23 cellular contexts compared by ENCODE assay signal in the genomic region with DNA sequence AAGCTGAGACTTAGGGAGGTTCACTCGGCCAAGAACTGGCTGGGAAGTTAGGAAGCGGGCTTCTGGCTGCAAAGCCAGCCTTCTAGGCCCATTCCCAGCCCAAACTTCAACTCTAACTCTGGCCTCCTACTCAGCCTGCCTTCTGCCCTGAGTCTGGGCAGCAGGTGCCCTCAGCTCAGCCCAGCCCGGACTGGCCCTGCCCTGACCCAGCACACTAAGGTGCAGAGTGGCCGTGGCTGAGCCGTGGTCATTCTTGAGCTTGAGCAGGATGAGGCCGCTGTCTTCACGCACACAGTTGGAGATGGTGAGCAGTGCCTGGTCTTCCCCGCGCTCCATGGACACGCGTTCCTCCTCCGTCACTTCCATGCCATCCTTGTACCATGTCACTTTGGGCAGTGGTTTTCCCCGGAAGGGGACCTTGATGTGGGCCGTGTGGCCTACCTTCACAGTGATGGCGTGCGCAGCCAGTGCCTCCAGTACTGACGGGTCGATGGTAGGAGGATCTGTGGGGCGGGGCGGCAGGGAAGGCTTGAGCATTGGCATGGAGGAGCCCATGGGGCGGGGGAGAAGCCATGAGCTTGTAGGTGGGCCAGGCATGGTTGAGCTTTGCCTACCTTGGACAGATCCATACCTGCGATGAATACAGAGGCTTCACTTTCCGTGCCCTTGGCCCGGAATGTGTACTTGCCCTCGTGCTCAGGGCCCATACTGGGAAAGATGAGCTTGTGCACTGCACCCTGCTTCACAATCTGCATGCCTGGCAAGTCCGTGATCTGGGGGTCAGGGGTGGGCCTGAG. TPM values are rescaled to one million over a fixed set of nuclear protein-coding genes. Genes with fewer than 3 reads are reported as not detected.
DNase-seq lines count a peak whose midpoint lies in the region; ATAC-seq and TF ChIP-seq lines count a peak whose summit lies in the region.
"Had no signal": no experiment of that assay in that cellular context is flagged by ENCODE, and none has a peak within 500 bp of the region (broad histone marks: within the 10 kb centered on the region; RNA-seq: fewer than 3 reads in every experiment).

No MANE protein-coding gene starts in this region.

- no peaks in the 10 kb centered on the region for H4K20me1 ChIP-seq in PC-3 (ENCODE audit: low read length)
- H4K20me1 ChIP-seq: BLaER1 treated with 17β-estradiol and CSF1 and Interleukin-3, amounts not matched to agents 10 nM and 100 nM had no signal

- no peaks in the 10 kb centered on the region for H3K9me3 Mint-ChIP-seq in naive thymus-derived CD4-positive, alpha-beta T cell
- H3K9me3 Mint-ChIP-seq in activated CD4-positive, alpha-beta T cell treated with anti-CD3 and anti-CD28 coated beads, Interleukin-2, amount 10 ng/mL, durations not matched to agents 7 days and 5 days: no peaks in the 10 kb centered on the region
- H3K9me3 Mint-ChIP-seq: CD4-positive, alpha-beta memory T cell had no signal

- no peak overlapping the region for H3K4me3 Mint-ChIP-seq in naive thymus-derived CD4-positive, alpha-beta T cell
- no peak overlapping the region for H3K4me3 Mint-ChIP-seq in activated CD4-positive, alpha-beta T cell treated with anti-CD3 and anti-CD28 coated beads, Interleukin-2, amount 10 ng/mL, durations not matched to agents 7 days and 5 days
- H3K4me3 Mint-ChIP-seq: CD4-positive, alpha-beta memory T cell had no signal

- TF ChIP-seq EP300 in sigmoid colon (IDR thresholded peaks at IDR 0.05): no peak

- no peak overlapping the region for H3K27ac Mint-ChIP-seq in naive thymus-derived CD4-positive, alpha-beta T cell
- H3K27ac Mint-ChIP-seq in activated CD4-positive, alpha-beta T cell treated with anti-CD3 and anti-CD28 coated beads, Interleukin-2, amount 10 ng/mL, durations not matched to agents 7 days and 5 days: no peak overlapping the region
- H3K27ac Mint-ChIP-seq: CD4-positive, alpha-beta memory T cell had no signal

- 91 to 93% methylated on average over 26 of the region's 26 CpGs for WGBS in sigmoid colon, 2 donors

- intact Hi-C loops in naive thymus-derived CD4-positive, alpha-beta T cell (cut with micrococcal nuclease): no loop called here
- intact Hi-C loops in sigmoid colon (cut with DNase I) (no loop called here), PC-3 (cut with micrococcal nuclease) (no loop called here)

- H3K4me2 ChIP-seq in PC-3 (ENCODE audit: low read length): no peak overlapping the region
- H3K4me2 ChIP-seq: A549; BLaER1 treated with 17β-estradiol and CSF1 and Interleukin-3, amounts not matched to agents 10 nM and 100 nM had no signal

- TF ChIP-seq CTCF in HEK293 (tag by site-specific recombination; IDR thresholded peaks at IDR 0.05): no peak
- TF ChIP-seq CTCF in sigmoid colon (IDR thresholded peaks at IDR 0.05): no peak
- TF ChIP-seq CTCF in PC-3 (conservative IDR thresholded peaks at IDR 0.05; ENCODE audit: low read depth, low read length): no peak

- peaks cover 0 to 3% (median 0%) of the 10 kb centered on the region in 7 donors for H3K4me1 Mint-ChIP-seq in naive thymus-derived CD4-positive, alpha-beta T cell
- no peaks in the 10 kb centered on the region for H3K4me1 Mint-ChIP-seq in activated CD4-positive, alpha-beta T cell treated with anti-CD3 and anti-CD28 coated beads, Interleukin-2, amount 10 ng/mL, durations not matched to agents 7 days and 5 days

- H3K9me3 ChIP-seq in HEK293 (ENCODE audit: control insufficient read depth, insufficient read depth, low read depth, low read length) (no peaks in the 10 kb centered on the region), sigmoid colon (no peaks in the 10 kb centered on the region), PC-3 (ENCODE audit: low read length) (no peaks in the 10 kb centered on the region)
- no peaks in the 10 kb centered on the region for H3K9me3 ChIP-seq in naive thymus-derived CD4-positive, alpha-beta T cell (ENCODE audit: control insufficient read depth in 2 of 3, low read length in 3 of 3)
- H3K9me3 ChIP-seq: A549; BE2C; BLaER1 treated with 17β-estradiol and CSF1 and Interleukin-3, amounts not matched to agents 10 nM and 100 nM; HAP-1 had no signal

- H3K9me2 ChIP-seq in PC-3 (replicated peaks; ENCODE audit: low read length): no peaks in the 10 kb centered on the region

- DNase-seq in naive thymus-derived CD4-positive, alpha-beta T cell: no peak
- peak; percentile 54 for DNase-seq in sigmoid colon
- no peak for DNase-seq in epidermal melanocyte (ENCODE audit: insufficient read length, low spot score)
- DNase-seq in NAMALWA (ENCODE audit: low spot score): no peak
- DNase-seq in activated CD4-positive, alpha-beta T cell treated with anti-CD3 and anti-CD28 coated beads, Interleukin-2, amount 10 ng/mL, durations not matched to agents 7 days and 5 days: no peak
- DNase-seq in PC-3: no peak
- DNase-seq: 8988T; ACHN; AML-193; BE2C; Calu3; CD4-positive, alpha-beta memory T cell; COR-L47; DMS53; DMS79 treated with DMSO at 0.1 percent for 48 hours; GF-D8; GOT3 had no signal

- H3K27ac ChIP-seq in HEK293 (ENCODE audit: extremely low read depth, low read depth, low read length) (no peak overlapping the region), sigmoid colon (no peak overlapping the region), PC-3 (ENCODE audit: low read length) (no peak overlapping the region)
- H3K27ac ChIP-seq in naive thymus-derived CD4-positive, alpha-beta T cell (ENCODE audit: low read depth, low read length): no peak overlapping the region
- H3K27ac ChIP-seq: A549; BLaER1 treated with 17β-estradiol and CSF1 and Interleukin-3, amounts not matched to agents 10 nM and 100 nM had no signal

- ATAC-seq in naive thymus-derived CD4-positive, alpha-beta T cell: peak; percentile 16
- no peak for ATAC-seq in PC-3
- ATAC-seq: A549 had no signal

- no peak overlapping the region for H2AFZ ChIP-seq in PC-3 (ENCODE audit: low read length)

- H3F3A ChIP-seq in PC-3 (ENCODE audit: low read length, unreplicated experiment): no peaks in the 10 kb centered on the region

- TF ChIP-seq POLR2A in sigmoid colon (IDR thresholded peaks at IDR 0.05): no peak

- H3K27me3 ChIP-seq in naive thymus-derived CD4-positive, alpha-beta T cell (ENCODE audit: control insufficient read depth in 2 of 2, insufficient read depth in 2 of 2, low read length in 2 of 2): no peaks in the 10 kb centered on the region
- H3K27me3 ChIP-seq in sigmoid colon (no peaks in the 10 kb centered on the region), PC-3 (ENCODE audit: low read length) (no peaks in the 10 kb centered on the region)
- H3K27me3 ChIP-seq: BE2C; BLaER1 treated with 17β-estradiol and CSF1 and Interleukin-3, amounts not matched to agents 10 nM and 100 nM had no signal

- H3K4me1 ChIP-seq in HEK293 (ENCODE audit: control insufficient read depth, insufficient read depth, low read length) (no peaks in the 10 kb centered on the region), sigmoid colon (no peaks in the 10 kb centered on the region), PC-3 (ENCODE audit: insufficient read depth, low read length) (no peaks in the 10 kb centered on the region)
- no peaks in the 10 kb centered on the region for H3K4me1 ChIP-seq in naive thymus-derived CD4-positive, alpha-beta T cell (ENCODE audit: control insufficient read depth in 2 of 2, insufficient read depth in 2 of 2, low read length in 2 of 2)
- H3K4me1 ChIP-seq: A549; BE2C; BLaER1 treated with 17β-estradiol and CSF1 and Interleukin-3, amounts not matched to agents 10 nM and 100 nM; HAP-1 had no signal

- H3K4me3 ChIP-seq in HEK293 (ENCODE audit: low read depth, low read length): no peak overlapping the region
- H3K4me3 ChIP-seq in naive thymus-derived CD4-positive, alpha-beta T cell (ENCODE audit: low read length): no peak overlapping the region
- H3K4me3 ChIP-seq in sigmoid colon: no peak overlapping the region
- no peak overlapping the region for H3K4me3 ChIP-seq in PC-3 (ENCODE audit: low read length)
- H3K4me3 ChIP-seq: A549; BLaER1 treated with 17β-estradiol and CSF1 and Interleukin-3, amounts not matched to agents 10 nM and 100 nM; HAP-1 had no signal

- CTCF ChIA-PET in HEK293 (lab: Yijun Ruan, JAX): interaction anchor here (0.7 to 3.4 kb wide), 2 partner anchors 14 to 319 kb away, joined by 3 to 19 read pairs; no protein-coding TSS in a partner anchor
- CTCF ChIA-PET in naive thymus-derived CD4-positive, alpha-beta T cell (lab: Charles Lee): interaction anchor here (1.9 kb wide), 1 partner anchor 8 kb away, joined by 8 read pairs; no protein-coding TSS in a partner anchor
- CTCF ChIA-PET in activated CD4-positive, alpha-beta T cell treated with anti-CD3 and anti-CD28 coated beads, Interleukin-2, amount 10 ng/mL, durations not matched to agents 7 days and 5 days (lab: Charles Lee): interaction anchor here (1.4 to 2.2 kb wide), 3 partner anchors 16 to 27 kb away, joined by 3 to 8 read pairs (median 4); a partner anchor contains a TSS
- CTCF ChIA-PET in PC-3 (lab: Charles Lee): no interaction called here

- H3K36me3 Mint-ChIP-seq in naive thymus-derived CD4-positive, alpha-beta T cell: no peaks in the 10 kb centered on the region
- no peaks in the 10 kb centered on the region for H3K36me3 Mint-ChIP-seq in activated CD4-positive, alpha-beta T cell treated with anti-CD3 and anti-CD28 coated beads, Interleukin-2, amount 10 ng/mL, durations not matched to agents 7 days and 5 days (ENCODE audit: low read depth)
- H3K36me3 Mint-ChIP-seq: CD4-positive, alpha-beta memory T cell had no signal

- H3K27me3 Mint-ChIP-seq in naive thymus-derived CD4-positive, alpha-beta T cell: peaks cover 0 to 23% (median 0%) of the 10 kb centered on the region in 5 donors
- H3K27me3 Mint-ChIP-seq in activated CD4-positive, alpha-beta T cell treated with anti-CD3 and anti-CD28 coated beads, Interleukin-2, amount 10 ng/mL, durations not matched to agents 7 days and 5 days: peaks cover 8% of the 10 kb centered on the region
- H3K27me3 Mint-ChIP-seq: CD4-positive, alpha-beta memory T cell had no signal

- no TSS peak for BruUV-seq in PC-3 (replicated peaks; lab: Mats Ljungman, UMichigan)

- POLR2A ChIA-PET in HEK293 (lab: Yijun Ruan, JAX) (no interaction called here), PC-3 (lab: Charles Lee; ENCODE audit: unreplicated experiment) (no interaction called here)
- POLR2A ChIA-PET in naive thymus-derived CD4-positive, alpha-beta T cell (lab: Charles Lee): interaction anchor here (0.6 to 1.3 kb wide), 2 partner anchors 9 to 33 kb away, joined by 3 read pairs; no protein-coding TSS in a partner anchor
- POLR2A ChIA-PET in activated CD4-positive, alpha-beta T cell treated with anti-CD3 and anti-CD28 coated beads, Interleukin-2, amount 10 ng/mL, durations not matched to agents 7 days and 5 days (lab: Charles Lee): no interaction called here

- H3K36me3 ChIP-seq in HEK293 (ENCODE audit: control insufficient read depth in 2 of 2, insufficient read depth in 1 of 2, low read length in 2 of 2): no peaks in the 10 kb centered on the region
- no peaks in the 10 kb centered on the region for H3K36me3 ChIP-seq in naive thymus-derived CD4-positive, alpha-beta T cell (ENCODE audit: control insufficient read depth in 2 of 3, insufficient read depth in 3 of 3, low read length in 3 of 3)
- no peaks in the 10 kb centered on the region for H3K36me3 ChIP-seq in sigmoid colon
- no peaks in the 10 kb centered on the region for H3K36me3 ChIP-seq in PC-3 (ENCODE audit: low read depth, low read length)
- H3K36me3 ChIP-seq: BE2C; BLaER1 treated with 17β-estradiol and CSF1 and Interleukin-3, amounts not matched to agents 10 nM and 100 nM; HAP-1 had no signal

- H3K79me2 ChIP-seq in PC-3 (ENCODE audit: low read length): no peaks in the 10 kb centered on the region

- H3K9ac ChIP-seq in PC-3 (ENCODE audit: low read length): no peak overlapping the region
- H3K9ac ChIP-seq: BLaER1 treated with 17β-estradiol and CSF1 and Interleukin-3, amounts not matched to agents 10 nM and 100 nM had no signal

RNA-seq across cellular contexts. Expression of a gene that starts 12.1 kb away (rescaled TPM):
- 1 to 10 TPM; 1.5 to 5.8 (median 4.5) TPM for total RNA-seq in naive thymus-derived CD4-positive, alpha-beta T cell
- 1 to 10 TPM; 2.0 to 2.6 TPM for polyA plus RNA-seq in naive thymus-derived CD4-positive, alpha-beta T cell
- total RNA-seq in sigmoid colon: not detected
- polyA plus RNA-seq in sigmoid colon: under 1 TPM in 2 of 3 donors, not detected in 1; 0.46 to 0.52 TPM
- under 1 TPM in 1 of 2 experiments, not detected in 1; 0.05 TPM for total RNA-seq in activated CD4-positive, alpha-beta T cell treated with anti-CD3 and anti-CD28 coated beads, Interleukin-2, amount 10 ng/mL, durations not matched to agents 7 days and 5 days
- total RNA-seq in PC-3 (2014; rRNA removed): 0.12 TPM in 1 of 2 replicates, not detected in the other
- total RNA-seq: Calu3, Daoy, G401 had no signal

RNA-seq across cellular contexts. Expression of a gene that starts 15.3 kb away (rescaled TPM):
- total RNA-seq in naive thymus-derived CD4-positive, alpha-beta T cell: 1 to 10 TPM in 4 of 5 experiments, under 1 TPM in 1; 0.53 to 6.5 (median 5.5) TPM
- 1 to 10 TPM in 1 of 2 donors, under 1 TPM in 1; 0.69 to 1.3 TPM for polyA plus RNA-seq in naive thymus-derived CD4-positive, alpha-beta T cell
- 1 to 10 TPM; 3.7 to 5.3 (median 4.8) TPM for total RNA-seq in sigmoid colon
- polyA plus RNA-seq in sigmoid colon: 1 to 10 TPM; 1.7 to 3.0 (median 2.3) TPM
- total RNA-seq in activated CD4-positive, alpha-beta T cell treated with anti-CD3 and anti-CD28 coated beads, Interleukin-2, amount 10 ng/mL, durations not matched to agents 7 days and 5 days: under 1 TPM; 0.25 to 0.42 TPM
- total RNA-seq in PC-3 (2014; rRNA removed): 1.6 and 2.9 TPM in 2 replicates
